Comparison of ENCODE assay signal across 1 cellular context in genomic region chr14:22887260-22887989, GRCh38.
TF ChIP-seq lines count a peak whose summit lies in the region.

No MANE protein-coding gene starts in this region.

TF ChIP-seq in IMR-90, 13 proteins besides CTCF, POLR2A, EP300 and RAD21 (continued from another document):
- TF ChIP-seq MAZ (IDR thresholded peaks at IDR 0.05; ENCODE audit: borderline replicate concordance, low read depth, low read length): no peak
- no peak for TF ChIP-seq CHD1 (IDR thresholded peaks at IDR 0.05; ENCODE audit: low read depth, low read length)
- TF ChIP-seq FOS (IDR thresholded peaks at IDR 0.05; ENCODE audit: low read depth, low read length): no peak
- TF ChIP-seq RCOR1 (IDR thresholded peaks at IDR 0.05; ENCODE audit: insufficient replicate concordance, low read length): no peak
- no peak for TF ChIP-seq RFX5 (IDR thresholded peaks at IDR 0.05; ENCODE audit: low read depth, low read length)
- no peak for TF ChIP-seq CEBPB (IDR thresholded peaks at IDR 0.05; ENCODE audit: low read depth, low read length)
- TF ChIP-seq NFE2L2 (IDR thresholded peaks at IDR 0.05; ENCODE audit: low read depth, low read length): no peak
- TF ChIP-seq MXI1 (IDR thresholded peaks at IDR 0.05; ENCODE audit: borderline replicate concordance, low read depth, low read length): no peak
- TF ChIP-seq, protein P1, sequence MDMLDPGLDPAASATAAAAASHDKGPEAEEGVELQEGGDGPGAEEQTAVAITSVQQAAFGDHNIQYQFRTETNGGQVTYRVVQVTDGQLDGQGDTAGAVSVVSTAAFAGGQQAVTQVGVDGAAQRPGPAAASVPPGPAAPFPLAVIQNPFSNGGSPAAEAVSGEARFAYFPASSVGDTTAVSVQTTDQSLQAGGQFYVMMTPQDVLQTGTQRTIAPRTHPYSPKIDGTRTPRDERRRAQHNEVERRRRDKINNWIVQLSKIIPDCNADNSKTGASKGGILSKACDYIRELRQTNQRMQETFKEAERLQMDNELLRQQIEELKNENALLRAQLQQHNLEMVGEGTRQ (IDR thresholded peaks at IDR 0.05; ENCODE audit: low read depth, low read length): no peak
- no peak for TF ChIP-seq BHLHE40 (IDR thresholded peaks at IDR 0.05; ENCODE audit: low read depth, low read length)
- TF ChIP-seq, protein P2, sequence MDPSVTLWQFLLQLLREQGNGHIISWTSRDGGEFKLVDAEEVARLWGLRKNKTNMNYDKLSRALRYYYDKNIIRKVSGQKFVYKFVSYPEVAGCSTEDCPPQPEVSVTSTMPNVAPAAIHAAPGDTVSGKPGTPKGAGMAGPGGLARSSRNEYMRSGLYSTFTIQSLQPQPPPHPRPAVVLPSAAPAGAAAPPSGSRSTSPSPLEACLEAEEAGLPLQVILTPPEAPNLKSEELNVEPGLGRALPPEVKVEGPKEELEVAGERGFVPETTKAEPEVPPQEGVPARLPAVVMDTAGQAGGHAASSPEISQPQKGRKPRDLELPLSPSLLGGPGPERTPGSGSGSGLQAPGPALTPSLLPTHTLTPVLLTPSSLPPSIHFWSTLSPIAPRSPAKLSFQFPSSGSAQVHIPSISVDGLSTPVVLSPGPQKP (IDR thresholded peaks at IDR 0.05; ENCODE audit: borderline replicate concordance, low read depth, low read length): no peak
